In genomic region chr11:33039274-33040126, GRCh38 we compare ENCODE assay signal across 1 cellular context.
TF ChIP-seq lines count a peak whose summit lies in the region.

Gene TCP11L1, plus strand, starts transcription at chr11:33039572. Its CDS starts 4,202 bp downstream, at chr11:33043774.

TF ChIP-seq in WTC11, 78 proteins besides CTCF, POLR2A, EP300 and RAD21 (continued from another document):
- TF ChIP-seq ZNF532 (CRISPR knock-in tag; IDR thresholded peaks at IDR 0.05; ENCODE audit: borderline replicate concordance) (no peak), ZNF281 (CRISPR knock-in tag; IDR thresholded peaks at IDR 0.05) (no peak), PRRX2 (CRISPR knock-in tag; IDR thresholded peaks at IDR 0.05) (0 out of 2 replicates have a peak, but pooled peaks have one; percentile 62), ZNF232 (CRISPR knock-in tag; IDR thresholded peaks at IDR 0.05) (peak; percentile 83; the same call in 1 of the 2 replicates), RORB (CRISPR knock-in tag; IDR thresholded peaks at IDR 0.05) (no peak), USF1 (CRISPR knock-in tag; IDR thresholded peaks at IDR 0.05) (no peak; the same call in 1 of the 2 replicates), ETV6 (CRISPR knock-in tag; IDR thresholded peaks at IDR 0.05) (no peak), STAT6 (CRISPR knock-in tag; conservative IDR thresholded peaks at IDR 0.05; ENCODE audit: low read depth) (no peak), ARID4B (CRISPR knock-in tag; IDR thresholded peaks at IDR 0.05; ENCODE audit: borderline replicate concordance) (peak; percentile 23; the same call in 1 of the 2 replicates), ZNF416 (CRISPR knock-in tag; IDR thresholded peaks at IDR 0.05) (no peak), ZBTB21 (CRISPR knock-in tag; IDR thresholded peaks at IDR 0.05; ENCODE audit: borderline replicate concordance) (no peak), NR3C1 (CRISPR knock-in tag; conservative IDR thresholded peaks at IDR 0.05; ENCODE audit: low read depth) (no peak), ZNF219 (CRISPR knock-in tag; IDR thresholded peaks at IDR 0.05; ENCODE audit: borderline replicate concordance) (peak; percentile 37; the same call in 1 of the 2 replicates), AR (CRISPR knock-in tag; IDR thresholded peaks at IDR 0.05) (no peak), HMGXB4 (CRISPR knock-in tag; IDR thresholded peaks at IDR 0.05) (peak; percentile 99), TEAD1 (CRISPR knock-in tag; IDR thresholded peaks at IDR 0.05) (no peak), ZNF138 (CRISPR knock-in tag; conservative IDR thresholded peaks at IDR 0.05) (no peak), CREB1 (CRISPR knock-in tag; IDR thresholded peaks at IDR 0.05) (no peak; the same call in 1 of the 2 replicates), IRF1 (CRISPR knock-in tag; IDR thresholded peaks at IDR 0.05) (no peak), NFATC4 (CRISPR knock-in tag; IDR thresholded peaks at IDR 0.05) (no peak), ZNF512 (CRISPR knock-in tag; IDR thresholded peaks at IDR 0.05; ENCODE audit: borderline replicate concordance) (no peak), GTF2I (CRISPR knock-in tag; conservative IDR thresholded peaks at IDR 0.05) (no peak)
